ENCODE assay signal across 1 cellular context in genomic region chr12:104692335-104693218, GRCh38.
TF ChIP-seq lines count a peak whose summit lies in the region.

No MANE protein-coding gene starts in this region.

TF ChIP-seq in GM23338, 12 proteins besides CTCF, POLR2A, EP300 and RAD21 (continued from another document):
- TF ChIP-seq ZNF462 (CRISPR knock-in tag; IDR thresholded peaks at IDR 0.05) = no peak
